9 cellular contexts compared by ENCODE assay signal in the genomic region with DNA sequence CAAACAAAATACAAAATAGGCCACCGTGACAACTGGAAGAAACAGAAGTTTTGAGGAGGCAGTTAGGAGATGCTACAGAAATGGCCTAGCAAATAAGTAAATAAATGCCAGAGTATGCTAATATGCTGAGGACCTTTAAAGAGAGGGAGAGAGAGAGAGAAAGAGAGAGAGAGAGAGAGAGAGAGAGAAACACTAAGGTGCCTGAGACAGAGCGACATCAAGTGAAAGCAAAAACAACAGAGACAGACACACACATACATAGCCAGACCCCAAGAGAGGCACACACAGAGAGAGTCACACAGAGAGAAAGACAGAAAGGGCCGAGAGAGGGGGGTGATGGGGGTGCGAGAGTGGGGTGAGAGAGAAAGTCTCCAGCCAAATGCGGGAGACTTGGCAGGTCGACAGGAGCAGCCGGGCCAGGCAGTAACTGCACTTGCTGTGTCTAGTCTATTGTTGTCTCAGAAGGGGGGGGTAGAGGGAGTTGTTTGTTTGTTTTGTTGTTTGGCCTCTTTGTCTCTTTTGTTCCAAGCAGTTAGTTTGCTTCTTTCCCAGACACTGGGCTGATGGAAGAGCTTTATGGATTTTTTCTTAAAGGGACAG. TPM values are rescaled to one million over a fixed set of nuclear protein-coding genes. Genes with fewer than 3 reads are reported as not detected.
DNase-seq lines count a peak whose midpoint lies in the region; ATAC-seq, FAIRE-seq and TF ChIP-seq lines count a peak whose summit lies in the region.
"Had no signal": no experiment of that assay in that cellular context is flagged by ENCODE, and none has a peak within 500 bp of the region (broad histone marks: within the 10 kb centered on the region; RNA-seq: fewer than 3 reads in every experiment).

No MANE protein-coding gene starts in this region.

- intact Hi-C loops in kidney (cut with DNase I), result no loop called here
- intact Hi-C loops in adrenal gland (cut with DNase I), result no loop called here

- no peak for TF ChIP-seq POLR2A in suprapubic skin (IDR thresholded peaks at IDR 0.05)
- no peak for TF ChIP-seq POLR2A in adrenal gland (IDR thresholded peaks at IDR 0.05)

- H3K27me3 ChIP-seq in suprapubic skin, result peaks cover 17% of the 10 kb centered on the region
- peaks cover 52% of the 10 kb centered on the region for H3K27me3 ChIP-seq in adrenal gland

- TF ChIP-seq EP300 in suprapubic skin (IDR thresholded peaks at IDR 0.05), result no peak

- H3K36me3 ChIP-seq in kidney (ENCODE audit: control insufficient read depth in 1 of 2, insufficient read depth in 2 of 2, low read length in 2 of 2) (no peaks in the 10 kb centered on the region), suprapubic skin (no peaks in the 10 kb centered on the region), adrenal gland (replicated peaks in 1 of 2) (no peaks in the 10 kb centered on the region)

- TF ChIP-seq CTCF in kidney (IDR thresholded peaks at IDR 0.05; ENCODE audit: borderline replicate concordance, extremely low read depth, insufficient read depth) (no peak), suprapubic skin (IDR thresholded peaks at IDR 0.05) (no peak), adrenal gland (IDR thresholded peaks at IDR 0.05) (no peak)

- 17% methylated on average over 7 of the region's 7 CpGs for WGBS in suprapubic skin
- 42 to 46% (median 45%) methylated on average over 7 of the region's 7 CpGs for WGBS in adrenal gland, 4 donors

- H3K4me1 ChIP-seq in kidney (ENCODE audit: control insufficient read depth in 1 of 2, insufficient read depth in 1 of 2, low read depth in 1 of 2, low read length in 2 of 2) (peaks cover 7% of the 10 kb centered on the region in 2 donors), suprapubic skin (peaks cover 65% of the 10 kb centered on the region), adrenal gland (replicated peaks in 1 of 2) (peaks cover 0 to 19% of the 10 kb centered on the region in 2 donors)

- peak; percentile 87 for DNase-seq in NCI-H2196 treated with DMSO at 0.1 percent for 48 hours (lab: John Stamatoyannopoulos, UW; ENCODE audit: unreplicated experiment)
- DNase-seq in dermis blood vessel endothelial cell, result peak; percentile 47
- no peak for DNase-seq in kidney
- no peak for DNase-seq in suprapubic skin (ENCODE audit: low spot score in 2 of 2)
- no peak for DNase-seq in stimulated activated CD4-positive, alpha-beta T cell treated with anti-CD3 and anti-CD28 coated beads, Interleukin-15, amount 100 ng/mL, for 24 hours
- DNase-seq in adrenal gland, result no peak
- no peak for DNase-seq in foreskin melanocyte
- DNase-seq: T-cell had no signal

- no peaks in the 10 kb centered on the region for H3K9me3 ChIP-seq in kidney (ENCODE audit: control insufficient read depth in 1 of 2, low read length in 2 of 2)
- no peaks in the 10 kb centered on the region for H3K9me3 ChIP-seq in suprapubic skin
- no peaks in the 10 kb centered on the region for H3K9me3 ChIP-seq in adrenal gland (replicated peaks in 1 of 3)

- ATAC-seq in GM18858 (IDR thresholded peaks at IDR 0.05; ENCODE audit: unreplicated experiment), result no peak
- ATAC-seq: T-cell had no signal

- no peak for FAIRE-seq in kidney (lab: Jason Lieb, UNC)

- H3K9ac ChIP-seq in kidney (ENCODE audit: low read length in 2 of 2), result peak overlapping the region in 1 of 2 donors; percentile 4

- H3K4me3 ChIP-seq in kidney (ENCODE audit: low read length in 2 of 2) (peak overlapping the region; percentile 8 to 37), suprapubic skin (peak overlapping the region; percentile 61), adrenal gland (peak overlapping the region in 1 of 4 donors; percentile 25)

- H3K27ac ChIP-seq in kidney (ENCODE audit: low read depth in 2 of 2, low read length in 2 of 2) (no peak overlapping the region), suprapubic skin (peak overlapping the region; percentile 88), adrenal gland (peak overlapping the region in 2 of 5 donors; percentile 17 to 61)

RNA-seq across cellular contexts. Expression of a gene that starts 30.1 kb away (rescaled TPM):
- total RNA-seq in dermis blood vessel endothelial cell, result 153 and 193 TPM in 2 replicates
- total RNA-seq in kidney, result 112 TPM
- polyA plus RNA-seq in kidney (ENCODE audit: insufficient read depth, low read depth, low replicate concordance), result 15.6 TPM
- total RNA-seq in suprapubic skin, result 100 to 1,000 TPM in 2 of 4 donors, 10 to 100 TPM in 2; 90.4 to 204 (median 112) TPM
- total RNA-seq in adrenal gland, result 10 to 100 TPM; 28.9 to 84.1 (median 57.7) TPM
- polyA plus RNA-seq in adrenal gland, result 10 to 100 TPM; 10.9 to 15.0 (median 13.7) TPM

Comparison
In these comparisons a context has a peak if more than half of its experiments do, and no peak if none do; other contexts are left out.
1. DNase-seq: peak in NCI-H2196 treated with DMSO at 0.1 percent for 48 hours (single experiment) and dermis blood vessel endothelial cell (single experiment); none in kidney (single experiment), suprapubic skin (0 of 2), stimulated activated CD4-positive, alpha-beta T cell treated with anti-CD3 and anti-CD28 coated beads, Interleukin-15, amount 100 ng/mL, for 24 hours (single experiment), adrenal gland (0 of 7) and foreskin melanocyte (single experiment).